8 cellular contexts compared by ENCODE assay signal in the genomic region with DNA sequence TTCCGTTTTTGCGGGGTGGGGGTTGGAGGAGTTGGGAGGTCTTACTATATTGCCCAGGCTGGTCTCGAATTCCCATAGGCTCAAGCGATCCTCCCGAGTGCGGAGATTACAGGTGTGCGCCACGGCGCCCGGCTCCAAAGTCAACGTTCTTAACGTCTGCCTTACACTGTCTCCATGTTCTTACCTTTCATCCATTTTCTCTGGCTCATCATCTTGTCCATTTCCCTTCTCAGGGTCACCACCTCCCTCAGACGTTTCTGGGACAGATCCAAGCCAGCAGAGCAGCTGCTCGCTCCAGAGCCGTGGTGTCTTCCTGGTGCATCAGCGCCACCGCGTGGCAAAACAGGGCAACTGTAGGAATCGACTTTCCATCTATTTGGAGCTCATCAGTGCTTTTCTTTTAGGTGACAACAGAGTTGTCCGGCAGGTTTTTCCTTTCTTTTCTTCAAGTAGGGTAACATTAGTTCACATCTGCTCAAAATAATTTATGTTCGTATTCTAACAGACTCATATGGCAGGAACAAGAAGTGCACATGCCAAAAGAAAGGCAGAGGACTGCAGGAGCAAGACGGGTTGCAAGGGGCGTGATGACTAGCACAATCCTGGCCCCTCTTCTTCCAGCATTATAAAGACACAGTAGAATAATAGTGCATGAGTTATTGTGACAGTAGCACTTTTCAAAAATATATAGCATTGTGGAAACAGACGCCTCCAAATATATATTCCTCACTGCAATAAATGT.
DNase-seq lines count a peak whose midpoint lies in the region; ATAC-seq and TF ChIP-seq lines count a peak whose summit lies in the region.

No MANE protein-coding gene starts in this region.

- DNase-seq in AG10803 (ENCODE audit: low read depth) = peak; percentile 67
- peak; percentile 83 for DNase-seq in NCI-H345 (lab: John Stamatoyannopoulos, UW)
- DNase-seq in activated CD4-positive, alpha-beta T cell treated with anti-CD3 and anti-CD28 coated beads for 48 hours = peak; percentile 84
- peak; percentile 10 for DNase-seq in cortex of kidney (lab: John Stamatoyannopoulos, UW)
- DNase-seq in left colon = peak; percentile 66 to 81
- peak; percentile 36 to 63 (median 62) for DNase-seq in stimulated activated CD4-positive, alpha-beta T cell treated with anti-CD3 and anti-CD28 coated beads, Interleukin-1b, Interleukin-23, amount 100 ng/mL, for 24 hours (ENCODE audit: low read depth in 4 of 4, low spot score in 1 of 4)

- TF ChIP-seq CTCF in AG10803 (conservative IDR thresholded peaks at IDR 0.05; ENCODE audit: low read length) = peak; percentile 98

- H3K4me3 ChIP-seq in AG10803 (ENCODE audit: low read length) = peak overlapping the region; percentile 60

- ATAC-seq in GM18873 (IDR thresholded peaks at IDR 0.05; ENCODE audit: low FRiP score, unreplicated experiment) (peak; percentile 60), HG03139 (IDR thresholded peaks at IDR 0.05; ENCODE audit: unreplicated experiment) (peak; percentile 90), left colon (peak; percentile 96)

- intact Hi-C loops in left colon (cut with DNase I, micrococcal nuclease) = loop anchor here (2.0 to 10.0 kb wide), 2 partner anchors 210 to 214 kb away; no protein-coding TSS in a partner anchor

Comparison
In these comparisons a context has a peak if more than half of its experiments do, and no peak if none do; other contexts are left out.
1. Peak in every context shown above with its lines: DNase-seq, ATAC-seq and H3K4me3 ChIP-seq.
2. DNase-seq: peak in every context shown above with its lines; median percentile 84 in activated CD4-positive, alpha-beta T cell treated with anti-CD3 and anti-CD28 coated beads for 48 hours; 83 in NCI-H345; 74 in left colon; 67 in AG10803; 62 in stimulated activated CD4-positive, alpha-beta T cell treated with anti-CD3 and anti-CD28 coated beads, Interleukin-1b, Interleukin-23, amount 100 ng/mL, for 24 hours; 10 in cortex of kidney.